Comparison of ENCODE assay signal across 10 cellular contexts in genomic region chr3:153209596-153209995, GRCh38. TPM values are rescaled to one million over a fixed set of nuclear protein-coding genes. Genes with fewer than 3 reads are reported as not detected.
DNase-seq lines count a peak whose midpoint lies in the region; ATAC-seq and TF ChIP-seq lines count a peak whose summit lies in the region.
"Had no signal": no experiment of that assay in that cellular context is flagged by ENCODE, and none has a peak within 500 bp of the region (broad histone marks: within the 10 kb centered on the region; RNA-seq: fewer than 3 reads in every experiment).

No MANE protein-coding gene starts in this region.

- H2AK5ac ChIP-seq in mesendoderm (ENCODE audit: low read length): no peak overlapping the region

- H2BK15ac ChIP-seq in mesendoderm (replicated peaks; ENCODE audit: low read depth): no peak overlapping the region

- H3K27me3 Mint-ChIP-seq in endothelial cell (ENCODE audit: unreplicated experiment): peaks cover 3% of the 10 kb centered on the region
- no peaks in the 10 kb centered on the region for H3K27me3 Mint-ChIP-seq in stimulated activated memory B cell treated with anti-CD40 and anti-IgM and Interleukin-4, amounts not matched to agents 10 μg/mL and 1 μg/mL and 100 μg/mL, for 72 hours

- no peak overlapping the region for H2BK120ac ChIP-seq in mesendoderm (ENCODE audit: low read depth, low read length)

- no peak overlapping the region for H4K8ac ChIP-seq in mesendoderm (ENCODE audit: low read depth, low read length)

- no peak overlapping the region for H3K4me2 ChIP-seq in mesendoderm (ENCODE audit: low read length)

- H3K27ac ChIP-seq in mesendoderm (ENCODE audit: low read depth, low read length): peak overlapping the region; percentile 43

- H3K23ac ChIP-seq in mesendoderm (ENCODE audit: low read length): no peak overlapping the region

- H3K27ac Mint-ChIP-seq in endothelial cell (ENCODE audit: unreplicated experiment): peak overlapping the region; percentile 85
- H3K27ac Mint-ChIP-seq in stimulated activated memory B cell treated with anti-CD40 and anti-IgM and Interleukin-4, amounts not matched to agents 10 μg/mL and 1 μg/mL and 100 μg/mL, for 72 hours: no peak overlapping the region

- ATAC-seq in GM21717 (IDR thresholded peaks at IDR 0.05; ENCODE audit: unreplicated experiment) (no peak), GM18502 (IDR thresholded peaks at IDR 0.05; ENCODE audit: poor library complexity, unreplicated experiment) (no peak), GM19452 (IDR thresholded peaks at IDR 0.05; ENCODE audit: unreplicated experiment) (no peak)
- ATAC-seq in stimulated activated memory B cell treated with anti-CD40 and anti-IgM and Interleukin-4, amounts not matched to agents 10 μg/mL and 1 μg/mL and 100 μg/mL, for 72 hours: no peak

- no peaks in the 10 kb centered on the region for H3K79me1 ChIP-seq in mesendoderm (ENCODE audit: low read length)

- H3K79me2 ChIP-seq in mesendoderm (ENCODE audit: control insufficient read depth, insufficient read depth, low read length): no peaks in the 10 kb centered on the region

- no peak overlapping the region for H3K18ac ChIP-seq in mesendoderm (ENCODE audit: low read length)

- H3K36me3 ChIP-seq in mesendoderm (ENCODE audit: control insufficient read depth, insufficient read depth, low read length): no peaks in the 10 kb centered on the region

- no peaks in the 10 kb centered on the region for H3K27me3 ChIP-seq in mesendoderm (ENCODE audit: insufficient read depth, low read length, poor library complexity)

- no peak overlapping the region for H3K4me3 Mint-ChIP-seq in endothelial cell (ENCODE audit: unreplicated experiment)
- H3K4me3 Mint-ChIP-seq in stimulated activated memory B cell treated with anti-CD40 and anti-IgM and Interleukin-4, amounts not matched to agents 10 μg/mL and 1 μg/mL and 100 μg/mL, for 72 hours: no peak overlapping the region

- no peak overlapping the region for H3K4ac ChIP-seq in mesendoderm (ENCODE audit: low read depth, low read length)

- no peaks in the 10 kb centered on the region for H3K36me3 Mint-ChIP-seq in endothelial cell (ENCODE audit: low read depth, unreplicated experiment)
- no peaks in the 10 kb centered on the region for H3K36me3 Mint-ChIP-seq in stimulated activated memory B cell treated with anti-CD40 and anti-IgM and Interleukin-4, amounts not matched to agents 10 μg/mL and 1 μg/mL and 100 μg/mL, for 72 hours

- H3K4me3 ChIP-seq in mesendoderm (ENCODE audit: low read length): no peak overlapping the region

- H3K56ac ChIP-seq in mesendoderm (ENCODE audit: low read length): peak overlapping the region; percentile 49

- no CpG with 5 or more reads among the region's 8 CpGs for WGBS in mesendoderm (ENCODE audit: extremely low coverage, insufficient coverage, low lambda C conversion rate)

- no peaks in the 10 kb centered on the region for H3K9me3 Mint-ChIP-seq in endothelial cell (ENCODE audit: unreplicated experiment)
- no peaks in the 10 kb centered on the region for H3K9me3 Mint-ChIP-seq in stimulated activated memory B cell treated with anti-CD40 and anti-IgM and Interleukin-4, amounts not matched to agents 10 μg/mL and 1 μg/mL and 100 μg/mL, for 72 hours

- no peak for TF ChIP-seq CTCF in endothelial cell (IDR thresholded peaks at IDR 0.05; ENCODE audit: unreplicated experiment)

- peaks cover 34% of the 10 kb centered on the region for H3K4me1 Mint-ChIP-seq in endothelial cell (ENCODE audit: unreplicated experiment)
- H3K4me1 Mint-ChIP-seq in stimulated activated memory B cell treated with anti-CD40 and anti-IgM and Interleukin-4, amounts not matched to agents 10 μg/mL and 1 μg/mL and 100 μg/mL, for 72 hours: no peaks in the 10 kb centered on the region

- peaks cover 6% of the 10 kb centered on the region for H3K4me1 ChIP-seq in mesendoderm (ENCODE audit: control insufficient read depth, low read depth, low read length)

- H2BK5ac ChIP-seq in mesendoderm (ENCODE audit: low read length): peak overlapping the region; percentile 25

- no peak overlapping the region for H3K9ac ChIP-seq in mesendoderm (ENCODE audit: low read length)

- no peak overlapping the region for H4K5ac ChIP-seq in mesendoderm (ENCODE audit: low read length)

- DNase-seq in ELF-1 (ENCODE audit: low read depth, low spot score) (peak; percentile 84), NOMO-1 (lab: John Stamatoyannopoulos, UW; ENCODE audit: unreplicated experiment in 2 of 2) (peak; percentile 69 to 80), endothelial cell (ENCODE audit: low spot score) (peak; percentile 30), mesendoderm (peak; percentile 93)
- DNase-seq: NCI-H524 treated with DMSO at 0.1 percent for 48 hours; stimulated activated CD4-positive, alpha-beta T cell treated with anti-CD3 and anti-CD28 coated beads, Interleukin-4, amount 100 ng/mL, for 4 hours had no signal

RNA-seq across cellular contexts. Expression of gene RAP2B, which starts 47.6 kb away (rescaled TPM):
- total RNA-seq in endothelial cell (ENCODE audit: unreplicated experiment): 33.7 TPM
- polyA plus RNA-seq in mesendoderm (2013, experiment 1 of 2): 19.7 TPM
- 19.7 TPM for polyA plus RNA-seq in mesendoderm (2013, experiment 2 of 2)

Comparison
In these comparisons a context has a peak if more than half of its experiments do, and no peak if none do; other contexts are left out.
1. DNase-seq: peak in every context shown above with its lines; median percentile 93 in mesendoderm; 84 in ELF-1; 74 in NOMO-1; 30 in endothelial cell.